In the genomic region with DNA sequence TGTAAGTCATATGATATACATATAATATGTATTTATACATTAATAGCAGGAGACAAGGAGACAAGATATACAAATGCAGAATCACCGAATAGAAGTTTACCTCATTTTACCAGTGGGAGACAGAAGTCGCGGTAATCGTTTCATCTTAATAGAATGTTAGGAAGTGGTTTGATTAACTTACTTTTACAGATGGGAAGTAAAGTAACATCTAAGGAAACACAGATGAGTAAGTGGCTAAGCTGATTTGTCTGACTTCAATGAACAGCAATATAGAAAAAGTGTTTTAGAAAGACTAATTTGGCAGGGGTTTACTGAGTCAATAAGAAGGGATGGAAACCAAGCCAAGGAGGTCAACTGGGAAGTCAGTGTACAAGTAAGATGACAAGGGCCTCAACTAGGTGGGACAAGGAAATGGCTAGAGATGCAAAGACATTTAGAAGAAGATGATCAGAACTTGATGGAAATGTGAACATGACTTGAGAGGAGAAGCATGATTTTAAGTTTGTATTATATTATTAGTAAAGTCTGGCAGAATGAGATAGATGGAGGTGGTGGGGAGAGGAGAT, we compare ENCODE assay signal across 18 cellular contexts. TPM values are rescaled to one million over a fixed set of nuclear protein-coding genes. Genes with fewer than 3 reads are reported as not detected.
DNase-seq lines count a peak whose midpoint lies in the region; ATAC-seq and TF ChIP-seq lines count a peak whose summit lies in the region.
"Had no signal": no experiment of that assay in that cellular context is flagged by ENCODE, and none has a peak within 500 bp of the region (broad histone marks: within the 10 kb centered on the region; RNA-seq: fewer than 3 reads in every experiment).

No MANE protein-coding gene starts in this region.

- H3K36me3 ChIP-seq in ovary: no peaks in the 10 kb centered on the region
- H3K36me3 ChIP-seq: gastroesophageal sphincter, thyroid gland had no signal

- TF ChIP-seq CTCF in Calu3 (IDR thresholded peaks at IDR 0.05; ENCODE audit: unreplicated experiment) (no peak), ovary (IDR thresholded peaks at IDR 0.05) (no peak)
- TF ChIP-seq CTCF in activated CD8-positive, alpha-beta T cell treated with anti-CD3 and anti-CD28 coated beads for 36 hours (IDR thresholded peaks at IDR 0.05): no peak

- H3K4me3 Mint-ChIP-seq in activated CD4-positive, alpha-beta T cell treated with anti-CD3 and anti-CD28 coated beads for 36 hours: peak overlapping the region; percentile 7
- H3K4me3 Mint-ChIP-seq in Calu3 (ENCODE audit: low read depth, unreplicated experiment): no peak overlapping the region
- H3K4me3 Mint-ChIP-seq in activated CD8-positive, alpha-beta T cell treated with anti-CD3 and anti-CD28 coated beads for 36 hours: no peak overlapping the region
- H3K4me3 Mint-ChIP-seq in immature natural killer cell: no peak overlapping the region
- H3K4me3 Mint-ChIP-seq: CD14-positive monocyte; dendritic cell treated with granulocyte-macrophage colony-stimulating factor and Interleukin-4, amounts not matched to agents 40 ng/mL and 50 ng/mL, for 4 days had no signal

- H3K36me3 Mint-ChIP-seq in activated CD4-positive, alpha-beta T cell treated with anti-CD3 and anti-CD28 coated beads for 36 hours (ENCODE audit: low read depth): peaks cover 68% of the 10 kb centered on the region
- H3K36me3 Mint-ChIP-seq in Calu3 (ENCODE audit: insufficient read depth, unreplicated experiment) (peaks cover 35% of the 10 kb centered on the region), immature natural killer cell (peaks cover 8 to 20% (median 13%) of the 10 kb centered on the region in 3 donors)
- peaks cover 70% of the 10 kb centered on the region for H3K36me3 Mint-ChIP-seq in activated CD8-positive, alpha-beta T cell treated with anti-CD3 and anti-CD28 coated beads for 36 hours (ENCODE audit: low read depth)

- no peaks in the 10 kb centered on the region for H3K9me3 ChIP-seq in ovary
- H3K9me3 ChIP-seq: gastroesophageal sphincter, thyroid gland had no signal

- no peak overlapping the region for H3K4me3 ChIP-seq in ovary
- H3K4me3 ChIP-seq: gastroesophageal sphincter, thyroid gland had no signal

- 94 to 95% (median 94%) methylated on average over 4 of the region's 4 CpGs for WGBS in ovary, 3 donors

- TF ChIP-seq POLR2A in erythroblast (IDR thresholded peaks at IDR 0.05; ENCODE audit: low read length): no peak
- no peak for TF ChIP-seq POLR2A in ovary (IDR thresholded peaks at IDR 0.05)

- CTCF ChIA-PET in activated CD4-positive, alpha-beta T cell treated with anti-CD3 and anti-CD28 coated beads for 36 hours (lab: Charles Lee): interaction anchor here (1.1 kb wide), 1 partner anchor 277 kb away, joined by 3 read pairs; no protein-coding TSS in a partner anchor
- CTCF ChIA-PET in Calu3 (lab: Charles Lee): no interaction called here
- CTCF ChIA-PET in activated CD8-positive, alpha-beta T cell treated with anti-CD3 and anti-CD28 coated beads for 36 hours (lab: Charles Lee): interaction anchor here (1.1 to 8.2 kb wide), 2 partner anchors 38 to 207 kb away, joined by 3 to 65 read pairs; no protein-coding TSS in a partner anchor

- no peaks in the 10 kb centered on the region for H3K27me3 Mint-ChIP-seq in activated CD4-positive, alpha-beta T cell treated with anti-CD3 and anti-CD28 coated beads for 36 hours
- H3K27me3 Mint-ChIP-seq in Calu3 (ENCODE audit: unreplicated experiment): no peaks in the 10 kb centered on the region
- no peaks in the 10 kb centered on the region for H3K27me3 Mint-ChIP-seq in activated CD8-positive, alpha-beta T cell treated with anti-CD3 and anti-CD28 coated beads for 36 hours
- H3K27me3 Mint-ChIP-seq in immature natural killer cell (ENCODE audit: low read depth in 3 of 3): peaks cover 0 to 1% (median 0%) of the 10 kb centered on the region in 3 donors
- H3K27me3 Mint-ChIP-seq: dendritic cell treated with granulocyte-macrophage colony-stimulating factor and Interleukin-4, amounts not matched to agents 40 ng/mL and 50 ng/mL, for 4 days had no signal

- TF ChIP-seq EP300 in ovary (IDR thresholded peaks at IDR 0.05): no peak

- no peak overlapping the region for H3K27ac ChIP-seq in ovary
- H3K27ac ChIP-seq: gastroesophageal sphincter, thyroid gland had no signal

- H3K4me1 Mint-ChIP-seq in activated CD4-positive, alpha-beta T cell treated with anti-CD3 and anti-CD28 coated beads for 36 hours: peaks cover 89% of the 10 kb centered on the region
- H3K4me1 Mint-ChIP-seq in Calu3 (ENCODE audit: low read depth, unreplicated experiment) (peaks cover 56% of the 10 kb centered on the region), immature natural killer cell (peaks cover 36 to 45% of the 10 kb centered on the region in 2 donors)
- H3K4me1 Mint-ChIP-seq in activated CD8-positive, alpha-beta T cell treated with anti-CD3 and anti-CD28 coated beads for 36 hours (ENCODE audit: low read depth): peaks cover 77% of the 10 kb centered on the region

- POLR2A ChIA-PET in activated CD4-positive, alpha-beta T cell treated with anti-CD3 and anti-CD28 coated beads for 36 hours (lab: Charles Lee): interaction anchor here (0.5 kb wide), 1 partner anchor 129 kb away, joined by 4 read pairs; no protein-coding TSS in a partner anchor
- POLR2A ChIA-PET in activated CD8-positive, alpha-beta T cell treated with anti-CD3 and anti-CD28 coated beads for 36 hours (lab: Charles Lee): no interaction called here

- peaks cover 5% of the 10 kb centered on the region for H3K9me3 Mint-ChIP-seq in activated CD4-positive, alpha-beta T cell treated with anti-CD3 and anti-CD28 coated beads for 36 hours (ENCODE audit: low read depth)
- H3K9me3 Mint-ChIP-seq in Calu3 (ENCODE audit: low read depth, unreplicated experiment) (peaks cover 5% of the 10 kb centered on the region), immature natural killer cell (peaks cover 0 to 3% (median 0%) of the 10 kb centered on the region in 6 donors)
- H3K9me3 Mint-ChIP-seq in activated CD8-positive, alpha-beta T cell treated with anti-CD3 and anti-CD28 coated beads for 36 hours: peaks cover 1% of the 10 kb centered on the region

- no peaks in the 10 kb centered on the region for H3K4me1 ChIP-seq in ovary (ENCODE audit: insufficient read depth)
- H3K4me1 ChIP-seq: thyroid gland had no signal

- ATAC-seq in activated CD4-positive, alpha-beta T cell treated with anti-CD3 and anti-CD28 coated beads for 36 hours: no peak
- no peak for ATAC-seq in activated CD8-positive, alpha-beta T cell treated with anti-CD3 and anti-CD28 coated beads for 36 hours
- ATAC-seq in HG03097 (IDR thresholded peaks at IDR 0.05; ENCODE audit: low FRiP score, unreplicated experiment): no peak
- ATAC-seq: gastroesophageal sphincter had no signal

- intact Hi-C loops in activated CD4-positive, alpha-beta T cell treated with anti-CD3 and anti-CD28 coated beads for 36 hours (cut with DNase I, micrococcal nuclease): no loop called here
- intact Hi-C loops in Calu3 (cut with micrococcal nuclease; ENCODE audit: unreplicated experiment) (loop anchor here (5.0 kb wide), 1 partner anchor 71 kb away; no protein-coding TSS in a partner anchor), ovary (cut with DNase I) (loop anchor here in 2 of 4 donors (10.0 kb wide), 2 partner anchors 208 to 428 kb away; a partner anchor contains a TSS)
- intact Hi-C loops in activated CD8-positive, alpha-beta T cell treated with anti-CD3 and anti-CD28 coated beads for 36 hours (cut with micrococcal nuclease): no loop called here

- no TSS peak for BruUV-seq in Calu3 (replicated peaks; lab: Mats Ljungman, UMichigan)

- H3K27ac Mint-ChIP-seq in activated CD4-positive, alpha-beta T cell treated with anti-CD3 and anti-CD28 coated beads for 36 hours: peak overlapping the region; percentile 95
- peak overlapping the region; percentile 92 for H3K27ac Mint-ChIP-seq in Calu3 (ENCODE audit: unreplicated experiment)
- peak overlapping the region; percentile 84 for H3K27ac Mint-ChIP-seq in activated CD8-positive, alpha-beta T cell treated with anti-CD3 and anti-CD28 coated beads for 36 hours
- peak overlapping the region; percentile 56 to 86 (median 72) for H3K27ac Mint-ChIP-seq in immature natural killer cell
- H3K27ac Mint-ChIP-seq: dendritic cell treated with granulocyte-macrophage colony-stimulating factor and Interleukin-4, amounts not matched to agents 40 ng/mL and 50 ng/mL, for 4 days had no signal

- no peak for DNase-seq in activated CD4-positive, alpha-beta T cell treated with anti-CD3 and anti-CD28 coated beads for 36 hours
- no peak for DNase-seq in activated CD4-positive, alpha-beta T cell treated with anti-CD3 and anti-CD28 coated beads for 1 hour
- DNase-seq in Calu3 (no peak), immature natural killer cell (no peak), erythroblast (lab: John Stamatoyannopoulos, UW) (no peak), ovary (no peak)
- no peak for DNase-seq in activated CD8-positive, alpha-beta T cell treated with anti-CD3 and anti-CD28 coated beads for 36 hours
- DNase-seq: activated effector memory CD4-positive, alpha-beta T cell treated with anti-CD3 and anti-CD28 coated beads, Interleukin-2, amount 50 U/mL, for 16 hours; DMS79; NCI-H1436 treated with DMSO at 0.1 percent for 48 hours; nucleus accumbens; retina; stimulated activated CD4-positive, alpha-beta T cell treated with anti-CD3 and anti-CD28 coated beads, Interleukin-12 subunit alpha, Interleukin-12 subunit beta, amount 100 ng/mL, for 4 hours; thyroid gland had no signal

- no peaks in the 10 kb centered on the region for H3K27me3 ChIP-seq in ovary
- H3K27me3 ChIP-seq: gastroesophageal sphincter, thyroid gland had no signal

RNA-seq across cellular contexts. Expression of a gene that starts 36.2 kb away (rescaled TPM):
- total RNA-seq in activated CD4-positive, alpha-beta T cell treated with anti-CD3 and anti-CD28 coated beads for 36 hours: 10 to 100 TPM; 26.1 to 27.6 TPM
- 26.4 and 30.0 TPM in 2 replicates for total RNA-seq in Calu3 (2022)
- total RNA-seq in activated CD8-positive, alpha-beta T cell treated with anti-CD3 and anti-CD28 coated beads for 36 hours: 10 to 100 TPM; 27.9 to 30.3 TPM
- polyA plus RNA-seq in immature natural killer cell: 10 to 100 TPM in 2 of 3 donors, 1 to 10 TPM in 1; 7.4 to 20.5 (median 19.4) TPM
- total RNA-seq in ovary: 10 to 100 TPM; 18.8 to 28.1 (median 23.5) TPM
- polyA plus RNA-seq in ovary: 10 to 100 TPM; 17.3 to 21.2 TPM
